8 cellular contexts compared by ENCODE assay signal in the genomic region with DNA sequence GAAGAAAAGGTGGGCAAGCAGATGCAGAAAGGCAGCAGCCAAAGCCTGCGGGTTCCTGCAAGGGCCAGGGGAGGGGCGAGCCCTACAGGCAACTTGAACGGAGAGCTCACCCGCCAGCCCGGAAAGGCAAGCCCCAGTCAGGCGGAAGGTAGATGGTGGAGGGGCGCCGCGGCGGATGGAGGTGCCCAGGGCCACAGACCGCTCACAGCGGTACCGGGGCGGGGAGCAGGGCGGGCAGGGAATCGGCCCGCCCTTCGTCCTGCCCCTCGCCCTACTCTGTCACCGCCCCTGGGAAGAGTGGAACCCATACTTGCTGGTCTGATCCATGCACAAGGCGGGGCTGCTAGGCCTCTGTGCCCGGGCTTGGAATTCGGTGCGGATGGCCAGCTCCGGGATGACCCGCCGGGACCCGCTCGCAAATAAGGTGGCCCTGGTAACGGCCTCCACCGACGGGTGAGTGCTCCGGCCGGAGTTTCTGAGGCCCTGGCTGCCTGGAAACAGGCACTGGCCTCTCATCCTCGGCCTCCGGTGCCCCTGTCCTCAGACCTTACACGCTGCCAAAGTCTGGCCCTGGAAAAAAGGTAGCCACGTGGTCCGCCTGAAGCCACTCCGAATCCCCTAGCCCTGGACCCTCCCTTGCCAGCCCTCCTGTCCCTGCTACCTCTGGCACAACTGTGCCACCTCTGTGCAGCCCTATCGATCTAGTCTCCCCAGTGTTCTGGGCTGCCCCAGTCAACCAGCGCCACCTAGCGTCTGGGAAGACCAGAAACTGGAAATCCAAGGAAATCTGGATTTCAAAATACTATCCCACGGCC. TPM values are rescaled to one million over a fixed set of nuclear protein-coding genes. Genes with fewer than 3 reads are reported as not detected.
DNase-seq lines count a peak whose midpoint lies in the region; ATAC-seq and TF ChIP-seq lines count a peak whose summit lies in the region.

A gene (plus strand): TSS at position 307 of the 815 bp plus-strand sequence. CDS start 19 bp downstream, at position 326.

- peak within 1 kb of the TSS; percentile 82 for H3K4me2 ChIP-seq in PC-9

- H4K20me1 ChIP-seq in PC-9 (ENCODE audit: insufficient read depth): no peaks in the 10 kb centered on the region

- peaks cover 3% of the 10 kb centered on the region; the same call in 1 of the 2 replicates for H3K79me2 ChIP-seq in PC-9 (ENCODE audit: low read depth)

- H2AFZ ChIP-seq in PC-9: peak within 1 kb of the TSS; percentile 77

- H3K36me3 ChIP-seq in PC-9 (ENCODE audit: low read depth) (no peaks in the 10 kb centered on the region), esophagus (ENCODE audit: control insufficient read depth in 2 of 2, insufficient read depth in 2 of 2, low read length in 1 of 2) (no peaks in the 10 kb centered on the region), muscle layer of duodenum (ENCODE audit: control insufficient read depth in 1 of 2, insufficient read depth in 2 of 2, low read length in 2 of 2) (no peaks in the 10 kb centered on the region)

- H3K27ac ChIP-seq in PC-9 (peak within 1 kb of the TSS; percentile 70), esophagus (ENCODE audit: low read depth in 2 of 2, low read length in 1 of 2) (peak within 1 kb of the TSS; percentile 82 to 91), muscle layer of duodenum (ENCODE audit: low read length) (peak within 1 kb of the TSS; percentile 82)

- no peaks in the 10 kb centered on the region for H3F3A ChIP-seq in PC-9 (ENCODE audit: insufficient read depth, low read depth)

- TF ChIP-seq CTCF in PC-9 (conservative IDR thresholded peaks at IDR 0.05): peak; percentile 90

- H3K4me1 ChIP-seq in PC-9 (replicated peaks; ENCODE audit: insufficient read depth) (no peaks in the 10 kb centered on the region; the same call in 1 of the 2 replicates), esophagus (ENCODE audit: control insufficient read depth in 2 of 2, insufficient read depth in 2 of 2, low read length in 1 of 2) (peaks cover 0 to 3% of the 10 kb centered on the region in 2 donors), muscle layer of duodenum (ENCODE audit: control insufficient read depth in 1 of 2, insufficient read depth in 2 of 2, low read length in 2 of 2) (peaks cover 0 to 9% of the 10 kb centered on the region in 2 donors)

- H3K9me3 ChIP-seq in PC-9 (ENCODE audit: insufficient read depth, low read depth) (no peaks in the 10 kb centered on the region), esophagus (ENCODE audit: control insufficient read depth in 2 of 2, insufficient read depth in 1 of 2, low read depth in 1 of 2, low read length in 1 of 2) (no peaks in the 10 kb centered on the region), muscle layer of duodenum (ENCODE audit: control insufficient read depth in 1 of 2, low read length in 2 of 2) (no peaks in the 10 kb centered on the region)

- POLR2A ChIA-PET in PC-9 (lab: Charles Lee; ENCODE audit: unreplicated experiment): no interaction called here

- intact Hi-C loops in PC-9 (cut with micrococcal nuclease; ENCODE audit: unreplicated experiment): loop anchor here (1.0 kb wide), 4 partner anchors 227 to 475 kb away; no protein-coding TSS in a partner anchor

- H3K4me3 ChIP-seq in Jurkat, Clone E6-1 (ENCODE audit: low read length): peak within 1 kb of the TSS; percentile 87
- peak within 1 kb of the TSS; percentile 78 for H3K4me3 ChIP-seq in PC-9
- peak within 1 kb of the TSS; percentile 70 to 87 for H3K4me3 ChIP-seq in esophagus (ENCODE audit: low read depth in 1 of 2, low read length in 2 of 2)
- H3K4me3 ChIP-seq in muscle layer of duodenum (ENCODE audit: low read depth in 1 of 2, low read length in 2 of 2): peak within 1 kb of the TSS; percentile 89 to 94

- H3K27me3 ChIP-seq in PC-9 (ENCODE audit: insufficient read depth, low read depth) (no peaks in the 10 kb centered on the region), esophagus (ENCODE audit: control insufficient read depth in 1 of 2, insufficient read depth in 2 of 2, low read length in 2 of 2) (no peaks in the 10 kb centered on the region), muscle layer of duodenum (ENCODE audit: low read depth, low read length) (no peaks in the 10 kb centered on the region)

- 0 to 1% methylated on average over 40 to 44 of the region's 44 CpGs for WGBS in esophagus, 2 donors

- DNase-seq in DMS53 (lab: John Stamatoyannopoulos, UW) (peak; percentile 87), PC-9 (peak; percentile 64 to 78)
- peak; percentile 86 for DNase-seq in Jurkat, Clone E6-1 (ENCODE audit: low read depth, low spot score)
- peak; percentile 76 for DNase-seq in activated T-cell treated with anti-CD3 and anti-CD28 coated beads, Interleukin-2, amount 50 U/mL, for 1 hour
- DNase-seq in stimulated activated CD8-positive, alpha-beta memory T cell treated with anti-CD3 and anti-CD28 coated beads, Interleukin-7, amount 100 ng/mL, for 4 hours (ENCODE audit: low read depth in 2 of 2): peak; percentile 57 to 60

- H3K9me2 ChIP-seq in PC-9 (ENCODE audit: insufficient read depth): no peaks in the 10 kb centered on the region

- ATAC-seq in GM21576 (IDR thresholded peaks at IDR 0.05; ENCODE audit: unreplicated experiment): peak; percentile 90

- CTCF ChIA-PET in PC-9 (lab: Charles Lee): interaction anchor here (0.6 to 1.0 kb wide), 2 partner anchors 11 to 288 kb away, joined by 3 read pairs; no protein-coding TSS in a partner anchor

- TSS peak; percentile 62 for BruUV-seq in PC-9 (replicated peaks; lab: Mats Ljungman, UMichigan)

RNA-seq across cellular contexts. Expression of the gene that starts here (rescaled TPM):
- polyA plus RNA-seq in Jurkat, Clone E6-1 (2012; ENCODE audit: insufficient read depth, insufficient read length): 47.1 TPM
- 17.6 and 24.1 TPM in 2 replicates for total RNA-seq in PC-9 (2021)
- 10 to 100 TPM; 39.2 to 56.4 TPM for polyA plus RNA-seq in esophagus

Comparison
In these comparisons a context has a peak if more than half of its experiments do, and no peak if none do; other contexts are left out.
1. Peak in every context shown above with its lines: DNase-seq, ATAC-seq, H3K4me3 ChIP-seq and H3K27ac ChIP-seq.